Comparison of ENCODE assay signal across 21 cellular contexts in genomic region chr9:2477755-2478154, GRCh38.
DNase-seq lines count a peak whose midpoint lies in the region; ATAC-seq, FAIRE-seq and TF ChIP-seq lines count a peak whose summit lies in the region.
"Had no signal": no experiment of that assay in that cellular context is flagged by ENCODE, and none has a peak within 500 bp of the region (broad histone marks: within the 10 kb centered on the region; RNA-seq: fewer than 3 reads in every experiment).

No MANE protein-coding gene starts in this region.

- no TSS peak for BruUV-seq in PC-3 (replicated peaks; lab: Mats Ljungman, UMichigan)

- ATAC-seq in PC-3: peak; percentile 70
- ATAC-seq: left lobe of liver had no signal

- CTCF ChIA-PET in PC-3 (lab: Charles Lee): interaction anchor here (0.6 kb wide), 1 partner anchor 179 kb away, joined by 3 read pairs; no protein-coding TSS in a partner anchor

- H3K9me2 ChIP-seq in PC-3 (replicated peaks; ENCODE audit: low read length): no peaks in the 10 kb centered on the region

- peaks cover 12% of the 10 kb centered on the region for H3K27me3 ChIP-seq in PC-3 (ENCODE audit: low read length)

- POLR2A ChIA-PET in PC-3 (lab: Charles Lee; ENCODE audit: unreplicated experiment): no interaction called here

- H4K20me1 ChIP-seq in PC-3 (ENCODE audit: low read length): no peaks in the 10 kb centered on the region

- intact Hi-C loops in PC-3 (cut with micrococcal nuclease): loop anchor here (10.0 kb wide), 1 partner anchor 357 kb away; no protein-coding TSS in a partner anchor

- peak; percentile 52 for DNase-seq in DMS153 (lab: John Stamatoyannopoulos, UW)
- DNase-seq in DMS153 treated with DMSO at 0.1 percent for 48 hours (lab: John Stamatoyannopoulos, UW; ENCODE audit: unreplicated experiment): no peak
- DNase-seq in PC-3: peak; percentile 69
- DNase-seq in fibroblast of pulmonary artery (ENCODE audit: low read depth): peak; percentile 65
- peak; percentile 28 for DNase-seq in smooth muscle cell of the brain vasculature (ENCODE audit: low read depth, low spot score)
- DNase-seq in frontal cortex (ENCODE audit: low spot score in 2 of 2): no peak
- no peak for DNase-seq in COR-L47 (lab: John Stamatoyannopoulos, UW)
- no peak for DNase-seq in NCI-H1436 treated with DMSO at 0.1 percent for 48 hours (lab: John Stamatoyannopoulos, UW)
- DNase-seq: 8988T; activated CD4-positive, alpha-beta T cell treated with anti-CD3 and anti-CD28 coated beads, Interleukin-2, amount 10 ng/mL, durations not matched to agents 24 days and 14 days; activated naive CD8-positive, alpha-beta T cell treated with anti-CD3 and anti-CD28 coated beads, Interleukin-2, amount 10 ng/mL, durations not matched to agents 7 days and 5 days; activated T-cell treated with anti-CD3 and anti-CD28 coated beads for 4 hours; CD4-positive, CD25-positive, alpha-beta regulatory T cell; H9; hippocampal formation; NCI-H1417 treated with DMSO at 0.1 percent for 48 hours; NCI-H82; Right ventricle myocardium superior had no signal

- no peak for FAIRE-seq in frontal cortex (lab: Jason Lieb, UNC)
- FAIRE-seq: GM12891 had no signal

- H3K27ac ChIP-seq in PC-3 (ENCODE audit: low read length): peak overlapping the region; percentile 45
- H3K27ac ChIP-seq: epithelial cell of prostate had no signal

- H3F3A ChIP-seq in PC-3 (ENCODE audit: low read length, unreplicated experiment): no peaks in the 10 kb centered on the region

- TF ChIP-seq CTCF in PC-3 (conservative IDR thresholded peaks at IDR 0.05; ENCODE audit: low read depth, low read length): no peak
- no peak for TF ChIP-seq CTCF in fibroblast of pulmonary artery (IDR thresholded peaks at IDR 0.05; ENCODE audit: low read length, missing control alignments)

- 0 out of 2 replicates have a peak overlapping the region, but pooled peaks have one; percentile 8 for H3K4me2 ChIP-seq in PC-3 (ENCODE audit: low read length)

- H3K9me3 ChIP-seq in PC-3 (ENCODE audit: low read length): no peaks in the 10 kb centered on the region

- H3K36me3 ChIP-seq in PC-3 (ENCODE audit: low read depth, low read length): no peaks in the 10 kb centered on the region

- H3K4me3 ChIP-seq in PC-3 (ENCODE audit: low read length) (no peak overlapping the region), fibroblast of pulmonary artery (replicated peaks; ENCODE audit: low read depth, low read length) (no peak overlapping the region)

- H2AFZ ChIP-seq in PC-3 (ENCODE audit: low read length): no peak overlapping the region

- H3K79me2 ChIP-seq in PC-3 (ENCODE audit: low read length): no peaks in the 10 kb centered on the region

- no peak overlapping the region for H3K9ac ChIP-seq in PC-3 (ENCODE audit: low read length)

- peaks cover 23% of the 10 kb centered on the region for H3K4me1 ChIP-seq in PC-3 (ENCODE audit: insufficient read depth, low read length)

Comparison
In these comparisons a context has a peak if more than half of its experiments do, and no peak if none do; other contexts are left out.
1. DNase-seq: peak in DMS153 (single experiment), PC-3 (single experiment), fibroblast of pulmonary artery (single experiment) and smooth muscle cell of the brain vasculature (single experiment); none in DMS153 treated with DMSO at 0.1 percent for 48 hours (single experiment), frontal cortex (0 of 2), COR-L47 (single experiment) and NCI-H1436 treated with DMSO at 0.1 percent for 48 hours (single experiment).